In genomic region chrX:107775734-107776511, GRCh38 we compare ENCODE assay signal across 9 cellular contexts. TPM values are rescaled to one million over a fixed set of nuclear protein-coding genes. Genes with fewer than 3 reads are reported as not detected.
DNase-seq lines count a peak whose midpoint lies in the region; ATAC-seq, FAIRE-seq and TF ChIP-seq lines count a peak whose summit lies in the region.
"Had no signal": no experiment of that assay in that cellular context is flagged by ENCODE, and none has a peak within 500 bp of the region (broad histone marks: within the 10 kb centered on the region; RNA-seq: fewer than 3 reads in every experiment).

TSC22D3 (minus strand) TSS chrX:107775787; CDS start chrX:107775419, 368 bp downstream.

- CTCF ChIA-PET in Caco-2 (lab: Charles Lee): interaction anchor here (0.7 to 1.5 kb wide), 4 partner anchors 44 to 147 kb away, joined by 4 to 11 read pairs (median 6); partner anchors contain the start of gene PRPS1
- CTCF ChIA-PET in PC-3 (lab: Charles Lee): interaction anchor here (0.6 to 3.0 kb wide), 7 partner anchors 44 to 116 kb away, joined by 3 to 27 read pairs (median 5); no protein-coding TSS in a partner anchor

- no peak for FAIRE-seq in HTR-8/SVneo (lab: Jason Lieb, UNC)
- FAIRE-seq: endometrium had no signal

- peaks cover 12% of the 10 kb centered on the region for H3K4me1 Mint-ChIP-seq in Caco-2 (ENCODE audit: low read depth, unreplicated experiment)

- H3K36me3 Mint-ChIP-seq in Caco-2 (ENCODE audit: insufficient read depth, unreplicated experiment): no peaks in the 10 kb centered on the region

- no peak within 1 kb of the TSS for H3K27ac ChIP-seq in PC-3 (ENCODE audit: low read length)

- peaks cover 8% of the 10 kb centered on the region for H3K27me3 Mint-ChIP-seq in Caco-2 (ENCODE audit: insufficient read depth, unreplicated experiment)

- BruUV-seq in Caco-2 (replicated peaks; lab: Mats Ljungman, UMichigan): no TSS peak
- BruUV-seq in PC-3 (replicated peaks; lab: Mats Ljungman, UMichigan): no TSS peak

- no peaks in the 10 kb centered on the region for H3K9me3 Mint-ChIP-seq in Caco-2 (ENCODE audit: unreplicated experiment)

- H3K9me3 ChIP-seq in Caco-2 (no peaks in the 10 kb centered on the region), PC-3 (ENCODE audit: low read length) (no peaks in the 10 kb centered on the region), mucosa of stomach (ENCODE audit: control insufficient read depth, low read length) (no peaks in the 10 kb centered on the region)

- intact Hi-C loops in Caco-2 (cut with micrococcal nuclease; ENCODE audit: unreplicated experiment) (loop anchor here (2.0 to 10.0 kb wide), 4 partner anchors 57 to 749 kb away; no protein-coding TSS in a partner anchor), PC-3 (cut with micrococcal nuclease) (loop anchor here (1.0 to 5.0 kb wide), 4 partner anchors 58 to 749 kb away; no protein-coding TSS in a partner anchor)

- H3K36me3 ChIP-seq in Caco-2 (ENCODE audit: control insufficient read depth, insufficient read depth, low read length) (no peaks in the 10 kb centered on the region), PC-3 (ENCODE audit: low read depth, low read length) (no peaks in the 10 kb centered on the region), mucosa of stomach (ENCODE audit: control insufficient read depth, insufficient read depth, low read length) (no peaks in the 10 kb centered on the region)

- H3F3A ChIP-seq in PC-3 (ENCODE audit: low read length, unreplicated experiment): no peaks in the 10 kb centered on the region

- 0 out of 2 replicates have a peak within 1 kb of the TSS, but pooled peaks have one; percentile 20 for H3K9ac ChIP-seq in PC-3 (ENCODE audit: low read length)
- H3K9ac ChIP-seq in mucosa of stomach (ENCODE audit: low read length): peak within 1 kb of the TSS; percentile 66

- POLR2A ChIA-PET in Caco-2 (lab: Charles Lee) (no interaction called here), PC-3 (lab: Charles Lee; ENCODE audit: unreplicated experiment) (no interaction called here)

- H3K4me3 ChIP-seq in Caco-2 (ENCODE audit: low read depth, low read length) (peak within 1 kb of the TSS; percentile 24), PC-3 (ENCODE audit: low read length) (peak within 1 kb of the TSS; percentile 77), mucosa of stomach (ENCODE audit: low read length) (peak within 1 kb of the TSS; percentile 60)

- H3K27me3 ChIP-seq in Caco-2 (replicated peaks; ENCODE audit: control insufficient read depth, insufficient read depth, low read length) (no peaks in the 10 kb centered on the region), PC-3 (ENCODE audit: low read length) (no peaks in the 10 kb centered on the region), mucosa of stomach (ENCODE audit: control insufficient read depth, insufficient read depth, low read length) (no peaks in the 10 kb centered on the region)

- peak; percentile 38 to 55 for DNase-seq in Caco-2
- peak; percentile 21 for DNase-seq in HTR-8/SVneo (ENCODE audit: insufficient read length, low spot score)
- peak; percentile 70 for DNase-seq in PC-3
- peak; percentile 67 to 71 for DNase-seq in activated T-cell treated with anti-CD3 and anti-CD28 coated beads, Interleukin-2, amount 50 U/mL, for 48 hours
- DNase-seq in stimulated activated naive CD8-positive, alpha-beta T cell treated with anti-CD3 and anti-CD28 coated beads, Interleukin-15, Interleukin-2, amounts not matched to agents 100 U/mL and 50 U/mL, for 24 hours: peak; percentile 62

- H3K4me2 ChIP-seq in PC-3 (ENCODE audit: low read length): peak within 1 kb of the TSS; percentile 95

- H3K4me1 ChIP-seq in Caco-2 (no peaks in the 10 kb centered on the region), PC-3 (ENCODE audit: insufficient read depth, low read length) (peaks cover 10% of the 10 kb centered on the region), mucosa of stomach (ENCODE audit: control insufficient read depth, insufficient read depth, low read length) (peaks cover 33% of the 10 kb centered on the region)

- no peaks in the 10 kb centered on the region for H4K20me1 ChIP-seq in PC-3 (ENCODE audit: low read length)

- ATAC-seq in GM21423 (IDR thresholded peaks at IDR 0.05; ENCODE audit: unreplicated experiment) (peak; percentile 83), PC-3 (peak; percentile 79), esophagus mucosa (peak; percentile 91)
- ATAC-seq in stimulated activated naive CD8-positive, alpha-beta T cell treated with anti-CD3 and anti-CD28 coated beads, Interleukin-15, Interleukin-2, amounts not matched to agents 100 U/mL and 50 U/mL, for 24 hours: peak; percentile 88

- peak within 1 kb of the TSS; percentile 66 for H3K4me3 Mint-ChIP-seq in Caco-2 (ENCODE audit: unreplicated experiment)

- H3K79me2 ChIP-seq in PC-3 (ENCODE audit: low read length): no peaks in the 10 kb centered on the region

- TF ChIP-seq CTCF in Caco-2 (IDR thresholded peaks at IDR 0.05; ENCODE audit: insufficient read depth in 1 of 2, low read depth in 1 of 2, low read length in 1 of 2, severe bottlenecking in 1 of 2, unreplicated experiment in 1 of 2) (peak in 1 of 2 experiments; percentile 9), PC-3 (conservative IDR thresholded peaks at IDR 0.05; ENCODE audit: low read depth, low read length) (no peak)

- H3K9me2 ChIP-seq in PC-3 (replicated peaks; ENCODE audit: low read length): no peaks in the 10 kb centered on the region

- peak within 1 kb of the TSS; percentile 84 for H2AFZ ChIP-seq in PC-3 (ENCODE audit: low read length)

- no peak within 1 kb of the TSS for H3K27ac Mint-ChIP-seq in Caco-2 (ENCODE audit: unreplicated experiment)

RNA-seq across cellular contexts. Expression of gene TSC22D3, which starts in this region (rescaled TPM):
- total RNA-seq in Caco-2 (2022) (2.2 TPM in 2 replicates), PC-3 (2014; rRNA removed) (17.8 and 18.1 TPM in 2 replicates), esophagus mucosa (46.2 TPM)

Comparison
In these comparisons a context has a peak if more than half of its experiments do, and no peak if none do; other contexts are left out.
1. H3K4me3 ChIP-seq: peak in every context shown above with its lines; median percentile 77 in PC-3; 60 in mucosa of stomach; 24 in Caco-2.